Comparison of ENCODE assay signal across 10 cellular contexts in the genomic region with DNA sequence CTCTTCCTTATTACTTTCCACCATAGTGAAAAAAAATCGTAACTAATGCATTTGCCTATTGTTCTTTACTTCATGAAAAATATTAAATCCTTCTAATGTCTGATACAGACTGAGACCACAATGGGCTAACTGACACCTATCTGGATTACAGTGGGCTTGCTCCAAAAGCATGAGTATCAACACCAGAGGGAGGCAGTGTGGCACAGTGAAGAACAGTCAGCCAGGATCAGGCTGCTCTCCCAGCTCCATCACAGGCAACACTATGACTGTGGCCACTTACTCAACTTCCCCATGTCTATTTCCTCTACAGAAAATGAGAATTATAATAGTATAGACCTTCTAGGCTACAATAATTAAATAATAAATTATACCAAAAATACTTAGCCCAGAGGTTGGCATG.
DNase-seq lines count a peak whose midpoint lies in the region; ATAC-seq and TF ChIP-seq lines count a peak whose summit lies in the region.
"Had no signal": no experiment of that assay in that cellular context is flagged by ENCODE, and none has a peak within 500 bp of the region (broad histone marks: within the 10 kb centered on the region; RNA-seq: fewer than 3 reads in every experiment).

No MANE protein-coding gene starts in this region.

- peak; percentile 9 for DNase-seq in GDM1 (lab: John Stamatoyannopoulos, UW)
- no peak for DNase-seq in HCT116 (ENCODE audit: low read depth, low spot score)
- DNase-seq in RKO (ENCODE audit: low spot score): peak; percentile 13
- DNase-seq in iPS-NIHi7 (ENCODE audit: extremely low spot score): peak; percentile 65
- no peak for DNase-seq in islet precursor cell
- DNase-seq in omental fat pad (ENCODE audit: low spot score): no peak
- no peak for DNase-seq in sigmoid colon

- H3K36me3 ChIP-seq in HCT116 (ENCODE audit: control insufficient read depth in 1 of 2, insufficient read depth in 2 of 2, low read length in 2 of 2) (no peaks in the 10 kb centered on the region), sigmoid colon (peaks cover 0 to 14% (median 0%) of the 10 kb centered on the region in 4 donors)

- intact Hi-C loops in HCT116 (cut with micrococcal nuclease) (no loop called here), sigmoid colon (cut with DNase I) (no loop called here)

- TF ChIP-seq RAD21 in HCT116 (IDR thresholded peaks at IDR 0.05; ENCODE audit: low read depth): peak; percentile 26; the same call in 1 of the 2 replicates

- RAD21 ChIA-PET in HCT116 (lab: Charles Lee; ENCODE audit: low non-redundant PET in 1 of 2, low total read pairs in 2 of 2, uncharacterized antibody in 2 of 2, unreplicated experiment in 2 of 2): no interaction called here

- no peak overlapping the region for H3K4me2 ChIP-seq in HCT116 (ENCODE audit: low read length)

- H3K4me1 ChIP-seq in HCT116 (ENCODE audit: control insufficient read depth in 1 of 2, insufficient read depth in 2 of 2, low read length in 2 of 2) (peaks cover under 1 to 5% of the 10 kb centered on the region in 2 experiments; a peak in 2 of 4 replicates), sigmoid colon (peaks cover 0 to 6% (median 0%) of the 10 kb centered on the region in 4 donors)

- TF ChIP-seq POLR2A in HCT116 (IDR thresholded peaks at IDR 0.05; ENCODE audit: borderline replicate concordance, extremely low read depth, insufficient read depth, insufficient read length) (no peak), sigmoid colon (IDR thresholded peaks at IDR 0.05) (no peak)

- no peaks in the 10 kb centered on the region for H4K20me1 ChIP-seq in HCT116 (ENCODE audit: insufficient read depth)

- no TSS peak for BruUV-seq in HCT116 (replicated peaks; lab: Mats Ljungman, UMichigan)

- POLR2A ChIA-PET in HCT116 (lab: Charles Lee): no interaction called here

- no peaks in the 10 kb centered on the region for H3K9me2 ChIP-seq in HCT116 (ENCODE audit: insufficient read depth)

- H3K4me3 ChIP-seq in HCT116 (replicated peaks in 1 of 2; ENCODE audit: low read depth in 1 of 2, low read length in 2 of 2) (no peak overlapping the region), sigmoid colon (no peak overlapping the region)

- ATAC-seq in HCT116 (peak; percentile 52; the same call in 1 of the 2 replicates), omental fat pad (ENCODE audit: low FRiP score) (no peak), HG02970 (IDR thresholded peaks at IDR 0.05; ENCODE audit: low FRiP score, unreplicated experiment) (no peak)
- ATAC-seq: naive thymus-derived CD8-positive, alpha-beta T cell; Panc1 had no signal

- H3K9ac ChIP-seq in HCT116 (ENCODE audit: low read length): no peak overlapping the region

- H3K9me3 ChIP-seq in HCT116 (ENCODE audit: control insufficient read depth in 1 of 2, insufficient read depth in 1 of 2, low read depth in 1 of 2, low read length in 2 of 2): no peaks in the 10 kb centered on the region
- H3K9me3 ChIP-seq in sigmoid colon: no peaks in the 10 kb centered on the region

- TF ChIP-seq CTCF in HCT116 (IDR thresholded peaks at IDR 0.05 in 2 of 3, conservative IDR thresholded peaks at IDR 0.05 in 1 of 3; ENCODE audit: borderline replicate concordance in 1 of 3, insufficient read depth in 1 of 3, low read depth in 2 of 3, low read length in 2 of 3): peak; percentile 4 to 33 (median 19); a peak in 3 of 6 replicates
- no peak for TF ChIP-seq CTCF in omental fat pad (IDR thresholded peaks at IDR 0.05)
- TF ChIP-seq CTCF in sigmoid colon (IDR thresholded peaks at IDR 0.05): no peak

- H3K27ac ChIP-seq in HCT116 (ENCODE audit: low read depth, low read length) (no peak overlapping the region), sigmoid colon (no peak overlapping the region)

- no peaks in the 10 kb centered on the region for H3K79me2 ChIP-seq in HCT116 (ENCODE audit: insufficient read depth, low read length)

- H3K27me3 ChIP-seq in HCT116 (ENCODE audit: insufficient read depth, low read length): no peaks in the 10 kb centered on the region
- no peaks in the 10 kb centered on the region for H3K27me3 ChIP-seq in sigmoid colon

- CTCF ChIA-PET in HCT116 (lab: Charles Lee): no interaction called here

- H2AFZ ChIP-seq in HCT116 (ENCODE audit: low read depth, low read length, poor library complexity, severe bottlenecking): no peak overlapping the region

- WGBS in sigmoid colon, 2 donors: 87 to 93% methylated on average over 1 of the region's 1 CpG

- TF ChIP-seq EP300 in sigmoid colon (IDR thresholded peaks at IDR 0.05): no peak

TF ChIP-seq in HCT116, 20 proteins besides CTCF, POLR2A, EP300 and RAD21:
- TF ChIP-seq JUND (IDR thresholded peaks at IDR 0.05): no peak
- no peak for TF ChIP-seq SRF (IDR thresholded peaks at IDR 0.05; ENCODE audit: low read depth)
- TF ChIP-seq FOSL1 (IDR thresholded peaks at IDR 0.05; ENCODE audit: low read depth): no peak
- no peak for TF ChIP-seq CEBPB (IDR thresholded peaks at IDR 0.05; ENCODE audit: low read depth)
- no peak for TF ChIP-seq EZH2phosphoT487 (IDR thresholded peaks at IDR 0.05; ENCODE audit: borderline replicate concordance)
- TF ChIP-seq, protein P1, sequence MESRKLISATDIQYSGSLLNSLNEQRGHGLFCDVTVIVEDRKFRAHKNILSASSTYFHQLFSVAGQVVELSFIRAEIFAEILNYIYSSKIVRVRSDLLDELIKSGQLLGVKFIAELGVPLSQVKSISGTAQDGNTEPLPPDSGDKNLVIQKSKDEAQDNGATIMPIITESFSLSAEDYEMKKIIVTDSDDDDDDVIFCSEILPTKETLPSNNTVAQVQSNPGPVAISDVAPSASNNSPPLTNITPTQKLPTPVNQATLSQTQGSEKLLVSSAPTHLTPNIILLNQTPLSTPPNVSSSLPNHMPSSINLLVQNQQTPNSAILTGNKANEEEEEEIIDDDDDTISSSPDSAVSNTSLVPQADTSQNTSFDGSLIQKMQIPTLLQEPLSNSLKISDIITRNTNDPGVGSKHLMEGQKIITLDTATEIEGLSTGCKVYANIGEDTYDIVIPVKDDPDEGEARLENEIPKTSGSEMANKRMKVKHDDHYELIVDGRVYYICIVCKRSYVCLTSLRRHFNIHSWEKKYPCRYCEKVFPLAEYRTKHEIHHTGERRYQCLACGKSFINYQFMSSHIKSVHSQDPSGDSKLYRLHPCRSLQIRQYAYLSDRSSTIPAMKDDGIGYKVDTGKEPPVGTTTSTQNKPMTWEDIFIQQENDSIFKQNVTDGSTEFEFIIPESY (IDR thresholded peaks at IDR 0.05; ENCODE audit: extremely low read depth, insufficient replicate concordance, low read length): no peak
- TF ChIP-seq, protein P2, sequence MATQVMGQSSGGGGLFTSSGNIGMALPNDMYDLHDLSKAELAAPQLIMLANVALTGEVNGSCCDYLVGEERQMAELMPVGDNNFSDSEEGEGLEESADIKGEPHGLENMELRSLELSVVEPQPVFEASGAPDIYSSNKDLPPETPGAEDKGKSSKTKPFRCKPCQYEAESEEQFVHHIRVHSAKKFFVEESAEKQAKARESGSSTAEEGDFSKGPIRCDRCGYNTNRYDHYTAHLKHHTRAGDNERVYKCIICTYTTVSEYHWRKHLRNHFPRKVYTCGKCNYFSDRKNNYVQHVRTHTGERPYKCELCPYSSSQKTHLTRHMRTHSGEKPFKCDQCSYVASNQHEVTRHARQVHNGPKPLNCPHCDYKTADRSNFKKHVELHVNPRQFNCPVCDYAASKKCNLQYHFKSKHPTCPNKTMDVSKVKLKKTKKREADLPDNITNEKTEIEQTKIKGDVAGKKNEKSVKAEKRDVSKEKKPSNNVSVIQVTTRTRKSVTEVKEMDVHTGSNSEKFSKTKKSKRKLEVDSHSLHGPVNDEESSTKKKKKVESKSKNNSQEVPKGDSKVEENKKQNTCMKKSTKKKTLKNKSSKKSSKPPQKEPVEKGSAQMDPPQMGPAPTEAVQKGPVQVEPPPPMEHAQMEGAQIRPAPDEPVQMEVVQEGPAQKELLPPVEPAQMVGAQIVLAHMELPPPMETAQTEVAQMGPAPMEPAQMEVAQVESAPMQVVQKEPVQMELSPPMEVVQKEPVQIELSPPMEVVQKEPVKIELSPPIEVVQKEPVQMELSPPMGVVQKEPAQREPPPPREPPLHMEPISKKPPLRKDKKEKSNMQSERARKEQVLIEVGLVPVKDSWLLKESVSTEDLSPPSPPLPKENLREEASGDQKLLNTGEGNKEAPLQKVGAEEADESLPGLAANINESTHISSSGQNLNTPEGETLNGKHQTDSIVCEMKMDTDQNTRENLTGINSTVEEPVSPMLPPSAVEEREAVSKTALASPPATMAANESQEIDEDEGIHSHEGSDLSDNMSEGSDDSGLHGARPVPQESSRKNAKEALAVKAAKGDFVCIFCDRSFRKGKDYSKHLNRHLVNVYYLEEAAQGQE (IDR thresholded peaks at IDR 0.05; ENCODE audit: low read depth): no peak
- TF ChIP-seq SIN3A (IDR thresholded peaks at IDR 0.05; ENCODE audit: low read depth): no peak

Comparison
In these comparisons a context has a peak if more than half of its experiments do, and no peak if none do; other contexts are left out.
1. DNase-seq: peak in GDM1 (single experiment), RKO (single experiment) and iPS-NIHi7 (single experiment); none in HCT116 (single experiment), islet precursor cell (single experiment), omental fat pad (single experiment) and sigmoid colon (single experiment).
2. CTCF ChIP-seq: peak in HCT116 (3 of 3); none in omental fat pad (0 of 3) and sigmoid colon (0 of 4).